ENCODE assay signal across 1 cellular context in genomic region chr7:146864644-146865043, GRCh38.
TF ChIP-seq lines count a peak whose summit lies in the region.

No MANE protein-coding gene starts in this region.

TF ChIP-seq in GM23338, 12 proteins besides CTCF, POLR2A, EP300 and RAD21 (continued from another document):
- TF ChIP-seq, protein P1, sequence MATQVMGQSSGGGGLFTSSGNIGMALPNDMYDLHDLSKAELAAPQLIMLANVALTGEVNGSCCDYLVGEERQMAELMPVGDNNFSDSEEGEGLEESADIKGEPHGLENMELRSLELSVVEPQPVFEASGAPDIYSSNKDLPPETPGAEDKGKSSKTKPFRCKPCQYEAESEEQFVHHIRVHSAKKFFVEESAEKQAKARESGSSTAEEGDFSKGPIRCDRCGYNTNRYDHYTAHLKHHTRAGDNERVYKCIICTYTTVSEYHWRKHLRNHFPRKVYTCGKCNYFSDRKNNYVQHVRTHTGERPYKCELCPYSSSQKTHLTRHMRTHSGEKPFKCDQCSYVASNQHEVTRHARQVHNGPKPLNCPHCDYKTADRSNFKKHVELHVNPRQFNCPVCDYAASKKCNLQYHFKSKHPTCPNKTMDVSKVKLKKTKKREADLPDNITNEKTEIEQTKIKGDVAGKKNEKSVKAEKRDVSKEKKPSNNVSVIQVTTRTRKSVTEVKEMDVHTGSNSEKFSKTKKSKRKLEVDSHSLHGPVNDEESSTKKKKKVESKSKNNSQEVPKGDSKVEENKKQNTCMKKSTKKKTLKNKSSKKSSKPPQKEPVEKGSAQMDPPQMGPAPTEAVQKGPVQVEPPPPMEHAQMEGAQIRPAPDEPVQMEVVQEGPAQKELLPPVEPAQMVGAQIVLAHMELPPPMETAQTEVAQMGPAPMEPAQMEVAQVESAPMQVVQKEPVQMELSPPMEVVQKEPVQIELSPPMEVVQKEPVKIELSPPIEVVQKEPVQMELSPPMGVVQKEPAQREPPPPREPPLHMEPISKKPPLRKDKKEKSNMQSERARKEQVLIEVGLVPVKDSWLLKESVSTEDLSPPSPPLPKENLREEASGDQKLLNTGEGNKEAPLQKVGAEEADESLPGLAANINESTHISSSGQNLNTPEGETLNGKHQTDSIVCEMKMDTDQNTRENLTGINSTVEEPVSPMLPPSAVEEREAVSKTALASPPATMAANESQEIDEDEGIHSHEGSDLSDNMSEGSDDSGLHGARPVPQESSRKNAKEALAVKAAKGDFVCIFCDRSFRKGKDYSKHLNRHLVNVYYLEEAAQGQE (IDR thresholded peaks at IDR 0.05; ENCODE audit: unreplicated experiment), result no peak
- TF ChIP-seq POLR2AphosphoS5 (IDR thresholded peaks at IDR 0.05; ENCODE audit: low read depth), result no peak
- TF ChIP-seq ZNF114 (CRISPR knock-in tag; IDR thresholded peaks at IDR 0.05), result no peak
- TF ChIP-seq, protein P2, sequence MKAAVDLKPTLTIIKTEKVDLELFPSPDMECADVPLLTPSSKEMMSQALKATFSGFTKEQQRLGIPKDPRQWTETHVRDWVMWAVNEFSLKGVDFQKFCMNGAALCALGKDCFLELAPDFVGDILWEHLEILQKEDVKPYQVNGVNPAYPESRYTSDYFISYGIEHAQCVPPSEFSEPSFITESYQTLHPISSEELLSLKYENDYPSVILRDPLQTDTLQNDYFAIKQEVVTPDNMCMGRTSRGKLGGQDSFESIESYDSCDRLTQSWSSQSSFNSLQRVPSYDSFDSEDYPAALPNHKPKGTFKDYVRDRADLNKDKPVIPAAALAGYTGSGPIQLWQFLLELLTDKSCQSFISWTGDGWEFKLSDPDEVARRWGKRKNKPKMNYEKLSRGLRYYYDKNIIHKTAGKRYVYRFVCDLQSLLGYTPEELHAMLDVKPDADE (IDR thresholded peaks at IDR 0.05), result no peak
